ENCODE assay signal across 23 cellular contexts in the genomic region with DNA sequence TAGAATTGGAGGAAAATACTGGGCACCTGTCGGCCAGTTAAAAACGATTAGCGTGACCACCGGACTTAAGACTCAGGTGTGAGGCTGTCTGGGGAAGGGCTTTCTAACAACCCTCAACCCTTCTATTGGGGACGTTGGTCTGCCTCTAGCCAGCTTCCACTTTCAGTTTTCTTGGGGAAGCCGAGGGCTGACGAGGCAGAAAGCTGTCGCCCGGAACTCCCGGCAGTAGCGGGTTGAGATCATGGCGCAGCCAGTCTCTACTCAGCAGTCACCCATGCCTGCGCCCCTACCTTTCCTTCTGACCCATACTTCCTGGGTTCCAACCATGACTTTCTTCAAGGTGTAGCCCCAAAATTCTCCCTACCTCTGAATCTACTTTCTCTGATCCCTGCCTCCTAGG.
"Had no signal": no experiment of that assay in that cellular context is flagged by ENCODE, and none has a peak within 500 bp of the region (broad histone marks: within the 10 kb centered on the region; RNA-seq: fewer than 3 reads in every experiment).

No MANE protein-coding gene starts in this region.

- H3K27me3 ChIP-seq: adrenal gland, body of pancreas, breast epithelium had no signal

- H3K9me3 ChIP-seq: adrenal gland, body of pancreas, breast epithelium had no signal

- H3K4me1 Mint-ChIP-seq: activated CD4-positive, alpha-beta T cell treated with anti-CD3 and anti-CD28 coated beads, Interleukin-2, amount 10 ng/mL, durations not matched to agents 24 days and 14 days had no signal

- H3K36me3 Mint-ChIP-seq: activated naive CD4-positive, alpha-beta T cell treated with anti-CD3 and anti-CD28 coated beads, Interleukin-2, amount 50 U/mL, for 72 hours had no signal

- H3K4me3 Mint-ChIP-seq: activated CD4-positive, alpha-beta T cell treated with anti-CD3 and anti-CD28 coated beads, Interleukin-2, amount 10 ng/mL, durations not matched to agents 24 days and 14 days; activated CD8-positive, alpha-beta T cell treated with anti-CD3 and anti-CD28 coated beads for 36 hours; activated naive CD4-positive, alpha-beta T cell treated with anti-CD3 and anti-CD28 coated beads for 36 hours; activated T-cell treated with anti-CD3 and anti-CD28 coated beads, Interleukin-2, amount 50 U/mL, for 24 hours had no signal

- H3K36me3 ChIP-seq: adrenal gland, breast epithelium, WERI-Rb-1 had no signal

- H3K27ac Mint-ChIP-seq: activated CD4-positive, alpha-beta T cell treated with anti-CD3 and anti-CD28 coated beads, Interleukin-2, amount 10 ng/mL, durations not matched to agents 24 days and 14 days; activated CD8-positive, alpha-beta T cell treated with anti-CD3 and anti-CD28 coated beads for 36 hours; activated naive CD4-positive, alpha-beta T cell treated with anti-CD3 and anti-CD28 coated beads for 36 hours; activated naive CD4-positive, alpha-beta T cell treated with anti-CD3 and anti-CD28 coated beads, Interleukin-2, amount 50 U/mL, for 72 hours; activated T-cell treated with anti-CD3 and anti-CD28 coated beads, Interleukin-2, amount 50 U/mL, for 24 hours had no signal

- H3K27me3 Mint-ChIP-seq: activated CD4-positive, alpha-beta T cell treated with anti-CD3 and anti-CD28 coated beads, Interleukin-2, amount 10 ng/mL, durations not matched to agents 24 days and 14 days; activated CD8-positive, alpha-beta T cell treated with anti-CD3 and anti-CD28 coated beads for 36 hours; activated T-cell treated with anti-CD3 and anti-CD28 coated beads, Interleukin-2, amount 50 U/mL, for 24 hours had no signal

- ATAC-seq: activated CD8-positive, alpha-beta T cell treated with anti-CD3 and anti-CD28 coated beads for 36 hours; activated naive CD4-positive, alpha-beta T cell treated with anti-CD3 and anti-CD28 coated beads, Interleukin-2, amount 50 U/mL, for 72 hours; body of pancreas had no signal

- DNase-seq: activated CD4-positive, alpha-beta T cell treated with anti-CD3 and anti-CD28 coated beads, Interleukin-2, amount 10 ng/mL, durations not matched to agents 24 days and 14 days; activated CD4-positive, alpha-beta T cell treated with anti-CD3 and anti-CD28 coated beads, Interleukin-2, amount 50 U/mL, for 4 hours; activated CD8-positive, alpha-beta T cell treated with anti-CD3 and anti-CD28 coated beads for 36 hours; activated gamma-delta T cell treated with Interleukin-2 at 50 U/mL for 16 hours; activated naive CD4-positive, alpha-beta T cell treated with anti-CD3 and anti-CD28 coated beads for 36 hours; activated T-cell treated with anti-CD3 and anti-CD28 coated beads, Interleukin-2, amount 50 U/mL, for 24 hours; adrenal gland; body of pancreas; NCI-H1105; NCI-H1417 treated with DMSO at 0.1 percent for 48 hours; NCI-H187 treated with DMSO at 0.1 percent for 48 hours; NCI-H2081 treated with DMSO at 0.1 percent for 48 hours; NCI-H345; NCI-H524 treated with DMSO at 0.1 percent for 48 hours; NCI-H748 treated with DMSO at 0.1 percent for 48 hours; PC-9; SHP77 treated with DMSO at 0.1 percent for 48 hours; T1000; WERI-Rb-1 had no signal

- H3K4me3 ChIP-seq: adrenal gland, body of pancreas, breast epithelium, PC-9 had no signal

- H3K27ac ChIP-seq: adrenal gland, body of pancreas, breast epithelium, PC-9, WERI-Rb-1 had no signal

- FAIRE-seq: astrocyte, RCC 7860 had no signal

- H3K4me1 ChIP-seq: adrenal gland, body of pancreas, breast epithelium had no signal
